1 cellular context compared by ENCODE assay signal in the genomic region with DNA sequence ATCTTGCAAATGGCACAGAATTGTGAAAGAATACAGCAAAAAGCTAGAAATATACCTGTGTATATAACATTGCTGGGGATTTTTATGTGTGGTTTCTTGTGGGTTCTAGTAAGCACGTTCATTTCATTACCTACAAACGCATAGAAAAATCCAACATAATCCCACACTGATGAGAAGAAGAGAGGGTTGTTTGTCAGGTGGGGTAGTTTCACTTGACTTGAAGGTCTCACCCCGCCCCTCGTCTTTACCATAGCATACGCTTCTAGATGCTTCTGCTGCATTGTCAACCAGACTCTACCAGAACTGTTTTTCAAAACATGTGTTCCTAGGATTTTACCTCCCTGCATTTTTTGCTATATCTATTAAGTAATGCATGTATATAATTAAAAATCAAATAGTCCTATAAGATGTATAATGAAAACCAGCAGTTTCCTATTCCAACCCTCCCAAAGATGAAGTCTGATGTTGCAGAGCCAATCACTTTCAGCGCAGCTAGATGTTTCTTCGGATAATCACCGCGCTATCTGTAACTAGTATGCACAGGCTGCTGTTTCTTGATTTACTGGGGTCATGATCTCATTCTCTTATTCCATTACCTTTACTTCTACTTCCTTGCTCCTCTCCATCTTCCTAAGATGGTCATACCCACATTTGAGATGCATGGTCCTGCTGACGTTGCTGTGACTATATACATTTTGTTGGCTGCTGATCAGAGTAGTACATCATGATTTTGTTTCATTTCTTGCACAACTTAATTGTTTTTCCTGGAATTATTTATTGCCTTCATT.
TF ChIP-seq lines count a peak whose summit lies in the region.

No MANE protein-coding gene starts in this region.

TF ChIP-seq in GM23338, 12 proteins besides CTCF, POLR2A, EP300 and RAD21 (continued from another document):
- TF ChIP-seq STAT1 (IDR thresholded peaks at IDR 0.05; ENCODE audit: unreplicated experiment) (no peak), POLR2AphosphoS5 (IDR thresholded peaks at IDR 0.05; ENCODE audit: low read depth) (no peak), JUNB (IDR thresholded peaks at IDR 0.05; ENCODE audit: unreplicated experiment) (no peak), EZH2phosphoT487 (IDR thresholded peaks at IDR 0.05; ENCODE audit: unreplicated experiment) (no peak)
- TF ChIP-seq, protein P1, sequence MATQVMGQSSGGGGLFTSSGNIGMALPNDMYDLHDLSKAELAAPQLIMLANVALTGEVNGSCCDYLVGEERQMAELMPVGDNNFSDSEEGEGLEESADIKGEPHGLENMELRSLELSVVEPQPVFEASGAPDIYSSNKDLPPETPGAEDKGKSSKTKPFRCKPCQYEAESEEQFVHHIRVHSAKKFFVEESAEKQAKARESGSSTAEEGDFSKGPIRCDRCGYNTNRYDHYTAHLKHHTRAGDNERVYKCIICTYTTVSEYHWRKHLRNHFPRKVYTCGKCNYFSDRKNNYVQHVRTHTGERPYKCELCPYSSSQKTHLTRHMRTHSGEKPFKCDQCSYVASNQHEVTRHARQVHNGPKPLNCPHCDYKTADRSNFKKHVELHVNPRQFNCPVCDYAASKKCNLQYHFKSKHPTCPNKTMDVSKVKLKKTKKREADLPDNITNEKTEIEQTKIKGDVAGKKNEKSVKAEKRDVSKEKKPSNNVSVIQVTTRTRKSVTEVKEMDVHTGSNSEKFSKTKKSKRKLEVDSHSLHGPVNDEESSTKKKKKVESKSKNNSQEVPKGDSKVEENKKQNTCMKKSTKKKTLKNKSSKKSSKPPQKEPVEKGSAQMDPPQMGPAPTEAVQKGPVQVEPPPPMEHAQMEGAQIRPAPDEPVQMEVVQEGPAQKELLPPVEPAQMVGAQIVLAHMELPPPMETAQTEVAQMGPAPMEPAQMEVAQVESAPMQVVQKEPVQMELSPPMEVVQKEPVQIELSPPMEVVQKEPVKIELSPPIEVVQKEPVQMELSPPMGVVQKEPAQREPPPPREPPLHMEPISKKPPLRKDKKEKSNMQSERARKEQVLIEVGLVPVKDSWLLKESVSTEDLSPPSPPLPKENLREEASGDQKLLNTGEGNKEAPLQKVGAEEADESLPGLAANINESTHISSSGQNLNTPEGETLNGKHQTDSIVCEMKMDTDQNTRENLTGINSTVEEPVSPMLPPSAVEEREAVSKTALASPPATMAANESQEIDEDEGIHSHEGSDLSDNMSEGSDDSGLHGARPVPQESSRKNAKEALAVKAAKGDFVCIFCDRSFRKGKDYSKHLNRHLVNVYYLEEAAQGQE (IDR thresholded peaks at IDR 0.05; ENCODE audit: unreplicated experiment): no peak
